ENCODE assay signal across 15 cellular contexts in genomic region chr5:133884525-133885311, GRCh38.
DNase-seq lines count a peak whose midpoint lies in the region; TF ChIP-seq lines count a peak whose summit lies in the region.
"Had no signal": no experiment of that assay in that cellular context is flagged by ENCODE, and none has a peak within 500 bp of the region (broad histone marks: within the 10 kb centered on the region; RNA-seq: fewer than 3 reads in every experiment).

No MANE protein-coding gene starts in this region.

- no peaks in the 10 kb centered on the region for H3K79me1 ChIP-seq in trophoblast cell (ENCODE audit: low read length)

- TF ChIP-seq CTCF in cardiac fibroblast (IDR thresholded peaks at IDR 0.05; ENCODE audit: low read depth, low read length) (no peak), type B pancreatic cell (conservative IDR thresholded peaks at IDR 0.05) (no peak)

- no peak overlapping the region for H3K9ac ChIP-seq in muscle layer of colon (ENCODE audit: low read length)
- H3K9ac ChIP-seq in trophoblast cell (ENCODE audit: low read length): no peak overlapping the region

- no peak overlapping the region for H4K12ac ChIP-seq in trophoblast cell (ENCODE audit: low read depth, low read length)

- WGBS in trophoblast cell (ENCODE audit: extremely low coverage, insufficient coverage, insufficient read length): no CpG with 5 or more reads among the region's 9 CpGs

- DNase-seq in NCI-H2171 treated with DMSO at 0.1 percent for 48 hours (lab: John Stamatoyannopoulos, UW) (peak; percentile 36), NCI-H2171 (lab: John Stamatoyannopoulos, UW) (no peak), cardiac fibroblast (ENCODE audit: low read depth in 2 of 2) (peak; percentile 40 to 44), type B pancreatic cell (ENCODE audit: extremely low spot score, unreplicated experiment) (no peak), NCI-H128 (lab: John Stamatoyannopoulos, UW; ENCODE audit: unreplicated experiment) (no peak), trophoblast cell (no peak), HuH-7 (ENCODE audit: low spot score) (no peak)
- DNase-seq: brain microvascular endothelial cell, DMS53, NCI-H1436 treated with DMSO at 0.1 percent for 48 hours, SHP77 treated with DMSO at 0.1 percent for 48 hours, T-helper 2 cell had no signal

- no peak overlapping the region for H2AK5ac ChIP-seq in trophoblast cell (ENCODE audit: low read length)

- no peak overlapping the region for H2BK5ac ChIP-seq in trophoblast cell (ENCODE audit: low read depth, low read length, poor library complexity)

- H3K4me1 ChIP-seq in muscle layer of colon (ENCODE audit: insufficient read depth, low read length): peaks cover 22% of the 10 kb centered on the region
- H3K4me1 ChIP-seq in trophoblast cell (ENCODE audit: control insufficient read depth in 1 of 2, insufficient read depth in 2 of 2, low read length in 2 of 2): peaks cover 0 to 6% of the 10 kb centered on the region in 2 experiments

- H3K27me3 Mint-ChIP-seq in type B pancreatic cell: peaks cover 34% of the 10 kb centered on the region

- no peak overlapping the region for H4K91ac ChIP-seq in trophoblast cell (ENCODE audit: low read depth, low read length)

- H3K14ac ChIP-seq in trophoblast cell (ENCODE audit: low read length): no peak overlapping the region

- H3K27me3 ChIP-seq in muscle layer of colon (ENCODE audit: control insufficient read depth in 1 of 2, insufficient read depth in 2 of 2, low read length in 2 of 2): no peaks in the 10 kb centered on the region
- H3K27me3 ChIP-seq in trophoblast cell (ENCODE audit: insufficient read depth, low read length): no peaks in the 10 kb centered on the region
- H3K27me3 ChIP-seq: brain microvascular endothelial cell had no signal

- H3K27ac Mint-ChIP-seq in type B pancreatic cell: peak overlapping the region; percentile 70
- H3K27ac Mint-ChIP-seq: activated naive CD8-positive, alpha-beta T cell; dendritic cell treated with granulocyte-macrophage colony-stimulating factor and Interleukin-4, amounts not matched to agents 40 ng/mL and 50 ng/mL, for 4 days had no signal

- H3K9me3 ChIP-seq in muscle layer of colon (ENCODE audit: low read length) (no peaks in the 10 kb centered on the region), trophoblast cell (ENCODE audit: insufficient read depth, low read depth, low read length) (no peaks in the 10 kb centered on the region)

- H4K8ac ChIP-seq in trophoblast cell (ENCODE audit: low read depth, low read length): no peak overlapping the region

- no peak overlapping the region for H2AFZ ChIP-seq in trophoblast cell (ENCODE audit: insufficient read depth, low read length, poor library complexity)

- H3K27ac ChIP-seq in muscle layer of colon (ENCODE audit: low read depth, low read length) (peak overlapping the region; percentile 27), trophoblast cell (ENCODE audit: low read depth, low read length) (no peak overlapping the region)
- H3K27ac ChIP-seq: brain microvascular endothelial cell had no signal

- no peaks in the 10 kb centered on the region for H3K79me2 ChIP-seq in trophoblast cell (ENCODE audit: control insufficient read depth, insufficient read depth, low read length, poor library complexity)

- H2BK12ac ChIP-seq in trophoblast cell (ENCODE audit: low read length): no peak overlapping the region

- no peak overlapping the region for H3K4ac ChIP-seq in trophoblast cell (ENCODE audit: low read depth, low read length)

- peaks cover 52% of the 10 kb centered on the region for H3K4me1 Mint-ChIP-seq in type B pancreatic cell (ENCODE audit: unreplicated experiment)

- no peak overlapping the region for H3K4me2 ChIP-seq in trophoblast cell (ENCODE audit: low read length)

- H3K36me3 Mint-ChIP-seq in type B pancreatic cell: no peaks in the 10 kb centered on the region

- H3K9me3 Mint-ChIP-seq in type B pancreatic cell: no peaks in the 10 kb centered on the region
- H3K9me3 Mint-ChIP-seq: dendritic cell treated with granulocyte-macrophage colony-stimulating factor and Interleukin-4, amounts not matched to agents 40 ng/mL and 50 ng/mL, for 4 days had no signal

- H3K4me3 Mint-ChIP-seq in type B pancreatic cell: peak overlapping the region; percentile 10
- H3K4me3 Mint-ChIP-seq: activated naive CD8-positive, alpha-beta T cell; dendritic cell treated with granulocyte-macrophage colony-stimulating factor and Interleukin-4, amounts not matched to agents 40 ng/mL and 50 ng/mL, for 4 days had no signal

- no peak overlapping the region for H3K18ac ChIP-seq in trophoblast cell (ENCODE audit: low read length)

- H3K36me3 ChIP-seq in muscle layer of colon (ENCODE audit: insufficient read depth, low read length) (no peaks in the 10 kb centered on the region), trophoblast cell (ENCODE audit: control insufficient read depth in 1 of 2, insufficient read depth in 2 of 2, low read length in 2 of 2) (no peaks in the 10 kb centered on the region)
- H3K36me3 ChIP-seq: brain microvascular endothelial cell had no signal

- H3K4me3 ChIP-seq in cardiac fibroblast (replicated peaks in 1 of 2; ENCODE audit: low read depth in 2 of 2, low read length in 2 of 2) (no peak overlapping the region), muscle layer of colon (ENCODE audit: low read depth in 1 of 2, low read length in 2 of 2) (no peak overlapping the region), trophoblast cell (ENCODE audit: low read depth, low read length) (no peak overlapping the region)

- no peak overlapping the region for H2BK120ac ChIP-seq in trophoblast cell (ENCODE audit: insufficient read depth, low read length, poor library complexity)

- no peak overlapping the region for H3K23ac ChIP-seq in trophoblast cell (ENCODE audit: low read length)

Comparison
In these comparisons a context has a peak if more than half of its experiments do, and no peak if none do; other contexts are left out.
1. DNase-seq: peak in NCI-H2171 treated with DMSO at 0.1 percent for 48 hours (single experiment) and cardiac fibroblast (2 of 2); none in NCI-H2171 (single experiment), type B pancreatic cell (single experiment), NCI-H128 (single experiment), trophoblast cell (0 of 2) and HuH-7 (single experiment).